Comparison of ENCODE assay signal across 16 cellular contexts in the genomic region with DNA sequence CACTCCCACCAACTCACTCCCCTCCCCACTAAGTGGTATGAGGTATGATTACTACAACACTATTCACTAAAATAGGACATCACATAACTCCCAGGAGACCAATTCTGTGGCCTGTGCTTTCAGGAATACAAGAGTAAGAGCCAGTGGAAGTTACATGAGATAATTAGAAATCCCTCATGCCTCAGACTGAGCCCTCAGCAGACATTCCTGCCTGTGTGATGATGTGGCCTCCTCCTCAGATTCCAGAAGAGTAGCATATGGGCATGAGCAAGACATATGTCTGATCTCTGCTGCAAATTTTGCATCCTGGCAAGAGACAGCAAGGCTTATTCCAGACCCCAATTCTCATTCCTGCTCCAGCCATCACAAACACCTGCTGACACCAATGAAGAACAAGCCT. TPM values are rescaled to one million over a fixed set of nuclear protein-coding genes. Genes with fewer than 3 reads are reported as not detected.
A peak's percentile ranks its signal among the peaks of the same experiment; 100 is the strongest.
DNase-seq lines count a peak whose midpoint lies in the region; ATAC-seq and TF ChIP-seq lines count a peak whose summit lies in the region.
"Had no signal": no experiment of that assay in that cellular context is flagged by ENCODE, and none has a peak within 500 bp of the region (broad histone marks: within the 10 kb centered on the region; RNA-seq: fewer than 3 reads in every experiment).

No MANE protein-coding gene starts in this region.

- H3K27ac ChIP-seq in SJCRH30 (no peak overlapping the region), smooth muscle cell (ENCODE audit: low read depth) (peak overlapping the region; percentile 75)
- H3K27ac ChIP-seq: PC-9, spleen had no signal

- H3K9me3 Mint-ChIP-seq in WTC11 = peaks cover 9% of the 10 kb centered on the region
- peaks cover 8% of the 10 kb centered on the region for H3K9me3 Mint-ChIP-seq in stimulated activated memory B cell treated with anti-CD40 and anti-IgM and Interleukin-4, amounts not matched to agents 10 μg/mL and 1 μg/mL and 100 μg/mL, for 72 hours
- H3K9me3 Mint-ChIP-seq: activated CD4-positive, alpha-beta T cell treated with anti-CD3 and anti-CD28 coated beads, Interleukin-2, amount 10 ng/mL, durations not matched to agents 7 days and 5 days had no signal

- H3K27ac Mint-ChIP-seq in WTC11 = no peak overlapping the region
- no peak overlapping the region for H3K27ac Mint-ChIP-seq in stimulated activated memory B cell treated with anti-CD40 and anti-IgM and Interleukin-4, amounts not matched to agents 10 μg/mL and 1 μg/mL and 100 μg/mL, for 72 hours
- H3K27ac Mint-ChIP-seq: activated CD4-positive, alpha-beta T cell treated with anti-CD3 and anti-CD28 coated beads, Interleukin-2, amount 10 ng/mL, durations not matched to agents 7 days and 5 days; natural killer cell treated with Interleukin-12 subunit alpha and Interleukin-12 subunit beta and Interleukin-15 and Interleukin-18, amount 100 ng/mL, for 72 hours; T-helper 17 cell had no signal

- peak overlapping the region; percentile 13 for H3K4me2 ChIP-seq in smooth muscle cell
- H3K4me2 ChIP-seq: PC-9 had no signal

- H3K27me3 ChIP-seq in SJCRH30 (no peaks in the 10 kb centered on the region), smooth muscle cell (ENCODE audit: low read depth) (no peaks in the 10 kb centered on the region)
- H3K27me3 ChIP-seq: spleen had no signal

- no peak overlapping the region for H3K4me3 ChIP-seq in SJCRH30
- H3K4me3 ChIP-seq in foreskin fibroblast (ENCODE audit: low read depth in 1 of 2, low read length in 2 of 2) = no peak overlapping the region
- no peak overlapping the region for H3K4me3 ChIP-seq in smooth muscle cell
- H3K4me3 ChIP-seq: PC-9, spleen had no signal

- H3K79me2 ChIP-seq in smooth muscle cell (ENCODE audit: low read depth) = no peaks in the 10 kb centered on the region

- H3K4me1 ChIP-seq in SJCRH30 = peaks cover 17% of the 10 kb centered on the region
- peaks cover 32% of the 10 kb centered on the region for H3K4me1 ChIP-seq in smooth muscle cell (ENCODE audit: low read depth)
- H3K4me1 ChIP-seq: spleen had no signal

- ATAC-seq in WTC11 = no peak
- no peak for ATAC-seq in stimulated activated memory B cell treated with anti-CD40 and anti-IgM and Interleukin-4, amounts not matched to agents 10 μg/mL and 1 μg/mL and 100 μg/mL, for 72 hours
- ATAC-seq: activated T-cell treated with anti-CD3 and anti-CD28 coated beads, Interleukin-2, amount 50 U/mL, for 4 hours; left colon; natural killer cell treated with Interleukin-12 subunit alpha and Interleukin-12 subunit beta and Interleukin-15 and Interleukin-18, amount 100 ng/mL, for 72 hours; T-helper 17 cell had no signal

- H3K36me3 Mint-ChIP-seq in WTC11 = peaks cover 6% of the 10 kb centered on the region; the same call in 1 of the 2 replicates
- H3K36me3 Mint-ChIP-seq in stimulated activated memory B cell treated with anti-CD40 and anti-IgM and Interleukin-4, amounts not matched to agents 10 μg/mL and 1 μg/mL and 100 μg/mL, for 72 hours = no peaks in the 10 kb centered on the region

- H3K4me3 Mint-ChIP-seq in WTC11 = no peak overlapping the region
- H3K4me3 Mint-ChIP-seq in stimulated activated memory B cell treated with anti-CD40 and anti-IgM and Interleukin-4, amounts not matched to agents 10 μg/mL and 1 μg/mL and 100 μg/mL, for 72 hours = no peak overlapping the region
- H3K4me3 Mint-ChIP-seq: activated CD4-positive, alpha-beta T cell treated with anti-CD3 and anti-CD28 coated beads, Interleukin-2, amount 10 ng/mL, durations not matched to agents 7 days and 5 days; activated T-cell treated with anti-CD3 and anti-CD28 coated beads, Interleukin-2, amount 50 U/mL, for 4 hours; natural killer cell treated with Interleukin-12 subunit alpha and Interleukin-12 subunit beta and Interleukin-15 and Interleukin-18, amount 100 ng/mL, for 72 hours; T-helper 17 cell had no signal

- H3K36me3 ChIP-seq in SJCRH30 (no peaks in the 10 kb centered on the region), smooth muscle cell (ENCODE audit: low read depth) (no peaks in the 10 kb centered on the region)
- H3K36me3 ChIP-seq: spleen had no signal

- peaks cover 6% of the 10 kb centered on the region; the same call in 1 of the 2 replicates for H3K27me3 Mint-ChIP-seq in WTC11 (ENCODE audit: low read depth)
- no peaks in the 10 kb centered on the region for H3K27me3 Mint-ChIP-seq in stimulated activated memory B cell treated with anti-CD40 and anti-IgM and Interleukin-4, amounts not matched to agents 10 μg/mL and 1 μg/mL and 100 μg/mL, for 72 hours
- H3K27me3 Mint-ChIP-seq: activated CD4-positive, alpha-beta T cell treated with anti-CD3 and anti-CD28 coated beads, Interleukin-2, amount 10 ng/mL, durations not matched to agents 7 days and 5 days; natural killer cell treated with Interleukin-12 subunit alpha and Interleukin-12 subunit beta and Interleukin-15 and Interleukin-18, amount 100 ng/mL, for 72 hours had no signal

- no peak for TF ChIP-seq CTCF in foreskin fibroblast (IDR thresholded peaks at IDR 0.05; ENCODE audit: low read depth, low read length)
- TF ChIP-seq CTCF in smooth muscle cell (IDR thresholded peaks at IDR 0.05; ENCODE audit: borderline replicate concordance, insufficient read depth, poor library complexity, severe bottlenecking) = no peak
- no peak for TF ChIP-seq CTCF in WTC11 (IDR thresholded peaks at IDR 0.05)

- DNase-seq in GM03348 (ENCODE audit: low spot score) (peak; percentile 48), SJCRH30 (peak; percentile 15 to 18), foreskin fibroblast (peak; percentile 77 to 88), smooth muscle cell (lab: John Stamatoyannopoulos, UW; ENCODE audit: unreplicated experiment) (no peak), WTC11 (ENCODE audit: low spot score) (no peak), iPS-NIHi11 (ENCODE audit: low spot score) (no peak)
- DNase-seq: activated CD4-positive, alpha-beta T cell treated with anti-CD3 and anti-CD28 coated beads, Interleukin-2, amount 10 ng/mL, durations not matched to agents 7 days and 5 days; activated T-cell treated with anti-CD3 and anti-CD28 coated beads, Interleukin-2, amount 50 U/mL, for 4 hours; effector CD4-positive, alpha-beta T cell; left colon; NCI-H1092; PC-9; spleen; T-helper 17 cell had no signal

- H3K4me1 Mint-ChIP-seq in WTC11 = peaks cover 40% of the 10 kb centered on the region
- no peaks in the 10 kb centered on the region for H3K4me1 Mint-ChIP-seq in stimulated activated memory B cell treated with anti-CD40 and anti-IgM and Interleukin-4, amounts not matched to agents 10 μg/mL and 1 μg/mL and 100 μg/mL, for 72 hours
- H3K4me1 Mint-ChIP-seq: activated CD4-positive, alpha-beta T cell treated with anti-CD3 and anti-CD28 coated beads, Interleukin-2, amount 10 ng/mL, durations not matched to agents 7 days and 5 days; T-helper 17 cell had no signal

- no peaks in the 10 kb centered on the region for H4K20me1 ChIP-seq in smooth muscle cell (ENCODE audit: low read depth)

- H3K9ac ChIP-seq in smooth muscle cell (ENCODE audit: low read depth) = no peak overlapping the region

- H3K9me3 ChIP-seq in SJCRH30 (replicated peaks) = no peaks in the 10 kb centered on the region
- H3K9me3 ChIP-seq in smooth muscle cell (replicated peaks; ENCODE audit: low read depth) = no peaks in the 10 kb centered on the region

- peaks cover 18% of the 10 kb centered on the region for H3F3A ChIP-seq in smooth muscle cell (ENCODE audit: low read depth)

- CTCF ChIA-PET in WTC11 (lab: Charles Lee) = interaction anchor here (1.6 kb wide), 1 partner anchor 49 kb away, joined by 16 read pairs; no protein-coding TSS in a partner anchor

- POLR2A ChIA-PET in WTC11 (lab: Charles Lee) = no interaction called here

- no peak overlapping the region for H2AFZ ChIP-seq in smooth muscle cell (ENCODE audit: low read depth)
- H2AFZ ChIP-seq: PC-9 had no signal

TF ChIP-seq in WTC11, 78 proteins besides CTCF, POLR2A, EP300 and RAD21:
- TF ChIP-seq, protein P1, sequence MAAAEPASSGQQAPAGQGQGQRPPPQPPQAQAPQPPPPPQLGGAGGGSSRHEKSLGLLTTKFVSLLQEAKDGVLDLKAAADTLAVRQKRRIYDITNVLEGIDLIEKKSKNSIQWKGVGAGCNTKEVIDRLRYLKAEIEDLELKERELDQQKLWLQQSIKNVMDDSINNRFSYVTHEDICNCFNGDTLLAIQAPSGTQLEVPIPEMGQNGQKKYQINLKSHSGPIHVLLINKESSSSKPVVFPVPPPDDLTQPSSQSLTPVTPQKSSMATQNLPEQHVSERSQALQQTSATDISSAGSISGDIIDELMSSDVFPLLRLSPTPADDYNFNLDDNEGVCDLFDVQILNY (CRISPR knock-in tag; IDR thresholded peaks at IDR 0.05) = no peak
- TF ChIP-seq ETV6 (CRISPR knock-in tag; IDR thresholded peaks at IDR 0.05) = no peak
- TF ChIP-seq, protein P2, sequence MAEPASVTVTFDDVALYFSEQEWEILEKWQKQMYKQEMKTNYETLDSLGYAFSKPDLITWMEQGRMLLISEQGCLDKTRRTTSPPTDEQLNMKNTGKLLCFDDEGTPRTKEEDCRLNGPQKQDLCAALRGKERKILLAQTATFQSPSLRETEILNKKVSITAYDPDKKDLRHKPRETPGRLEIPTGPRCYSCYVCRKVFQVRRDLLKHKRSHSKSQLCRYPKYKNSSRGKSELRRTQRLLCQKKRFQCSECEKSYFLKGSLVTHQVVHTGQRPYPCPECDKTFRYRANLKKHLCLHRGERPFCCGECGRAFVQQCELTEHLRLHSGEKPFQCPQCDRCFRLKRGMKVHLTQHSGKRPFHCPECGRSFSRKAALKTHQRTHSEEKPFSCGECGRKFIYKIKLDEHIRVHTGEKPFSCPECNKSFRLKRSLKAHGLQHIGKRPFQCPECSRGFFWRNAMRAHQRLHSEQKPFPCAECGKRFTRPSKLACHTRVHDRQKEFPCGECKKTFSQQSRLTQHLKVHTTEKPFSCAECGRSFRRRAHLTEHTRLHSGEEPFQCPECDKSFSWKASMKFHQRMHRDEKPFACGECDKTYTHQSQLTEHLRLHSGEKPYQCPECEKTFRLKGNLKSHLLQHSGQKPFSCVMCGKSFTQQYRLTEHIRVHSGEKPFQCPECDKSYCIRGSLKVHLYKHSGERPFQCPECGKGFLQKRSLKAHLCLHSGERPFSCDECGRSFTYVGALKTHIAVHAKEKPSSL (CRISPR knock-in tag; conservative IDR thresholded peaks at IDR 0.05) = no peak

RNA-seq across cellular contexts. Expression of a gene that starts 46.0 kb away (rescaled TPM):
- 42.5 and 42.9 TPM in 2 replicates for total RNA-seq in SJCRH30 (2014; rRNA removed; shearing (Covaris generic))
- total RNA-seq in smooth muscle cell (30.5 and 33.0 TPM in 2 replicates), WTC11 (2021) (7.8 to 9.8 TPM (median 8.4 TPM) in 3 replicates)
- polyA plus RNA-seq in smooth muscle cell = 32.4 and 38.2 TPM in 2 replicates
- total RNA-seq: T-helper 17 cell had no signal

Comparison
In these comparisons a context has a peak if more than half of its experiments do, and no peak if none do; other contexts are left out.
1. DNase-seq: peak in GM03348 (single experiment), SJCRH30 (2 of 2) and foreskin fibroblast (2 of 2); none in smooth muscle cell (single experiment), WTC11 (single experiment) and iPS-NIHi11 (single experiment).